ENCODE assay signal across 15 cellular contexts in the genomic region with DNA sequence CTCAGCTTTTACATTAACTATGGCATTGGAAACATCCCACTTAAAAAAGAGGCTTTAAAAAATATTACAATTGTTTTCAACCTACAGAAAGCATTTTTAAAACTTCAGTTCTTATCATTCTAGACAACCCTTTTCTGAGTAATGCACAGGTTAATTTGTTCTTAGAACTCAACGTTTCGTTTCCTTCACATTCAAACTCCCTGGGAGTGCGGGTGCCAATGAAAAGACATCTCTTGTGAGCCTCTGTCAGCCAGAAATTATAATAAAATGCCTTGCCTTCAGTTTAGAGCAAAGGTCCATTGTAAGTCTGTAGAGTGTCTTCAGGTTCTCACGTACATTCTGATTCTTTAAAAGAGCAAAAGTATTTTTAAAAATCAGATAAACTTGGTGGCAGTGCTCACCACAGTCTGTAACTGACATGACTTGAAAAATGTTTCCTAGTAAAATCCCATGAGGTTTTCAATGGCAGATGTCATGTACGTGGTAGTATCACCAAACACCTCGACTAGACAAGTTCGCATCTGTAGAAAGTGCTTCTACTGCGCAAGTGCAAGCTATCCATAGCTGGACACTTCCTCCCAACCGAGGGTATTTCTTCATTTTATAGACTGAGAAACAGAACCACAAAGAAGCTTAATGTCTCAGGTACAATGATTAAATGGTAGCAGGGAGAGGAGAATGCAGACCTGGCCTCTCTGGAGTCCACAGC.
A peak's percentile ranks its signal among the peaks of the same experiment; 100 is the strongest.
DNase-seq lines count a peak whose midpoint lies in the region; TF ChIP-seq lines count a peak whose summit lies in the region.
"Had no signal": no experiment of that assay in that cellular context is flagged by ENCODE, and none has a peak within 500 bp of the region (broad histone marks: within the 10 kb centered on the region; RNA-seq: fewer than 3 reads in every experiment).

No MANE protein-coding gene starts in this region.

- intact Hi-C loops in activated naive CD4-positive, alpha-beta T cell treated with anti-CD3 and anti-CD28 coated beads for 36 hours (cut with micrococcal nuclease), result no loop called here
- intact Hi-C loops in esophagus muscularis mucosa (cut with DNase I), result no loop called here

- H3K4me1 Mint-ChIP-seq in activated naive CD4-positive, alpha-beta T cell treated with anti-CD3 and anti-CD28 coated beads, Interleukin-2, amount 10 ng/mL, durations not matched to agents 7 days and 5 days, result peaks cover 55% of the 10 kb centered on the region
- peaks cover 14% of the 10 kb centered on the region for H3K4me1 Mint-ChIP-seq in activated naive CD4-positive, alpha-beta T cell treated with anti-CD3 and anti-CD28 coated beads for 36 hours (ENCODE audit: low read depth)
- peaks cover 61% of the 10 kb centered on the region for H3K4me1 Mint-ChIP-seq in T-helper 2 cell treated with Interferon-gamma antibody and Interleukin-4, amounts not matched to agents 5 μg/mL and 100 μg/mL, for 36 hours (ENCODE audit: low read depth)

- H3K4me3 Mint-ChIP-seq in activated naive CD4-positive, alpha-beta T cell treated with anti-CD3 and anti-CD28 coated beads, Interleukin-2, amount 10 ng/mL, durations not matched to agents 7 days and 5 days, result no peak overlapping the region
- H3K4me3 Mint-ChIP-seq in activated naive CD4-positive, alpha-beta T cell treated with anti-CD3 and anti-CD28 coated beads for 36 hours, result no peak overlapping the region
- peak overlapping the region; percentile 65 for H3K4me3 Mint-ChIP-seq in T-helper 2 cell treated with Interferon-gamma antibody and Interleukin-4, amounts not matched to agents 5 μg/mL and 100 μg/mL, for 36 hours
- H3K4me3 Mint-ChIP-seq: CD4-positive, alpha-beta T cell had no signal

- H3K9me3 ChIP-seq in esophagus muscularis mucosa, result no peaks in the 10 kb centered on the region
- H3K9me3 ChIP-seq: HAP-1 had no signal

- 86% methylated on average over 9 of the region's 9 CpGs for WGBS in esophagus muscularis mucosa

- H3K27me3 Mint-ChIP-seq in activated naive CD4-positive, alpha-beta T cell treated with anti-CD3 and anti-CD28 coated beads, Interleukin-2, amount 10 ng/mL, durations not matched to agents 7 days and 5 days, result no peaks in the 10 kb centered on the region
- H3K27me3 Mint-ChIP-seq in activated naive CD4-positive, alpha-beta T cell treated with anti-CD3 and anti-CD28 coated beads for 36 hours (ENCODE audit: low read depth), result no peaks in the 10 kb centered on the region
- H3K27me3 Mint-ChIP-seq in T-helper 2 cell treated with Interferon-gamma antibody and Interleukin-4, amounts not matched to agents 5 μg/mL and 100 μg/mL, for 36 hours (ENCODE audit: low read depth), result no peaks in the 10 kb centered on the region
- H3K27me3 Mint-ChIP-seq: CD4-positive, alpha-beta T cell had no signal

- no peak for TF ChIP-seq POLR2A in esophagus muscularis mucosa (IDR thresholded peaks at IDR 0.05; ENCODE audit: low read depth)

- no peaks in the 10 kb centered on the region for H3K27me3 ChIP-seq in esophagus muscularis mucosa

- no peak for TF ChIP-seq CTCF in esophagus muscularis mucosa (IDR thresholded peaks at IDR 0.05)

- peak overlapping the region; percentile 89 for H3K27ac Mint-ChIP-seq in activated naive CD4-positive, alpha-beta T cell treated with anti-CD3 and anti-CD28 coated beads, Interleukin-2, amount 10 ng/mL, durations not matched to agents 7 days and 5 days
- no peak overlapping the region for H3K27ac Mint-ChIP-seq in activated naive CD4-positive, alpha-beta T cell treated with anti-CD3 and anti-CD28 coated beads for 36 hours
- H3K27ac Mint-ChIP-seq in T-helper 2 cell treated with Interferon-gamma antibody and Interleukin-4, amounts not matched to agents 5 μg/mL and 100 μg/mL, for 36 hours, result peak overlapping the region; percentile 91
- H3K27ac Mint-ChIP-seq: CD4-positive, alpha-beta T cell had no signal

- no peak overlapping the region for H3K4me3 ChIP-seq in esophagus muscularis mucosa
- H3K4me3 ChIP-seq: GM12878, HAP-1 had no signal

- DNase-seq in NOMO-1 treated with DMSO at 0.1 percent for 48 hours (lab: John Stamatoyannopoulos, UW; ENCODE audit: unreplicated experiment), result peak; percentile 26
- no peak for DNase-seq in NOMO-1 treated with dmso at 0.1 percent for 144 hours (lab: John Stamatoyannopoulos, UW; ENCODE audit: unreplicated experiment)
- DNase-seq in activated naive CD4-positive, alpha-beta T cell treated with anti-CD3 and anti-CD28 coated beads, Interleukin-2, amount 10 ng/mL, durations not matched to agents 7 days and 5 days, result no peak
- DNase-seq in activated naive CD4-positive, alpha-beta T cell treated with anti-CD3 and anti-CD28 coated beads for 36 hours, result no peak
- no peak for DNase-seq in T-helper 2 cell treated with Interferon-gamma antibody and Interleukin-4, amounts not matched to agents 5 μg/mL and 100 μg/mL, for 36 hours (ENCODE audit: low spot score)
- DNase-seq in esophagus muscularis mucosa (ENCODE audit: extremely low spot score), result peak; percentile 3
- no peak for DNase-seq in H4 (ENCODE audit: low spot score)
- no peak for DNase-seq in stimulated activated CD4-positive, alpha-beta T cell treated with anti-CD3 and anti-CD28 coated beads, Interleukin-12 subunit alpha, Interleukin-12 subunit beta, amount 100 ng/mL, for 4 hours
- DNase-seq: Calu3; CD4-positive, alpha-beta T cell; DMS 273 treated with DMSO at 0.1 percent for 48 hours; GOT3 had no signal

- CTCF ChIA-PET in activated naive CD4-positive, alpha-beta T cell treated with anti-CD3 and anti-CD28 coated beads, Interleukin-2, amount 10 ng/mL, durations not matched to agents 7 days and 5 days (lab: Charles Lee), result no interaction called here
- CTCF ChIA-PET in activated naive CD4-positive, alpha-beta T cell treated with anti-CD3 and anti-CD28 coated beads for 36 hours (lab: Charles Lee), result no interaction called here

- no peaks in the 10 kb centered on the region for H3K4me1 ChIP-seq in esophagus muscularis mucosa
- H3K4me1 ChIP-seq: HAP-1 had no signal

- H3K36me3 ChIP-seq in esophagus muscularis mucosa, result peaks cover 0 to 6% (median 3%) of the 10 kb centered on the region in 4 donors
- H3K36me3 ChIP-seq: HAP-1 had no signal

- H3K27ac ChIP-seq in esophagus muscularis mucosa (replicated peaks in 1 of 4), result no peak overlapping the region
- H3K27ac ChIP-seq: 22Rv1 had no signal

- no peaks in the 10 kb centered on the region for H3K9me3 Mint-ChIP-seq in activated naive CD4-positive, alpha-beta T cell treated with anti-CD3 and anti-CD28 coated beads, Interleukin-2, amount 10 ng/mL, durations not matched to agents 7 days and 5 days
- no peaks in the 10 kb centered on the region for H3K9me3 Mint-ChIP-seq in activated naive CD4-positive, alpha-beta T cell treated with anti-CD3 and anti-CD28 coated beads for 36 hours
- no peaks in the 10 kb centered on the region for H3K9me3 Mint-ChIP-seq in T-helper 2 cell treated with Interferon-gamma antibody and Interleukin-4, amounts not matched to agents 5 μg/mL and 100 μg/mL, for 36 hours
- H3K9me3 Mint-ChIP-seq: CD4-positive, alpha-beta T cell had no signal

- H3K36me3 Mint-ChIP-seq in activated naive CD4-positive, alpha-beta T cell treated with anti-CD3 and anti-CD28 coated beads, Interleukin-2, amount 10 ng/mL, durations not matched to agents 7 days and 5 days, result peaks cover 7% of the 10 kb centered on the region
- no peaks in the 10 kb centered on the region for H3K36me3 Mint-ChIP-seq in activated naive CD4-positive, alpha-beta T cell treated with anti-CD3 and anti-CD28 coated beads for 36 hours (ENCODE audit: low read depth)
- H3K36me3 Mint-ChIP-seq in T-helper 2 cell treated with Interferon-gamma antibody and Interleukin-4, amounts not matched to agents 5 μg/mL and 100 μg/mL, for 36 hours (ENCODE audit: low read depth), result peaks cover 12% of the 10 kb centered on the region

- no peak for TF ChIP-seq EP300 in esophagus muscularis mucosa (IDR thresholded peaks at IDR 0.05)

Comparison
In these comparisons a context has a peak if more than half of its experiments do, and no peak if none do; other contexts are left out.
1. DNase-seq: peak in NOMO-1 treated with DMSO at 0.1 percent for 48 hours (single experiment) and esophagus muscularis mucosa (single experiment); none in NOMO-1 treated with dmso at 0.1 percent for 144 hours (single experiment), activated naive CD4-positive, alpha-beta T cell treated with anti-CD3 and anti-CD28 coated beads, Interleukin-2, amount 10 ng/mL, durations not matched to agents 7 days and 5 days (single experiment), activated naive CD4-positive, alpha-beta T cell treated with anti-CD3 and anti-CD28 coated beads for 36 hours (single experiment), T-helper 2 cell treated with Interferon-gamma antibody and Interleukin-4, amounts not matched to agents 5 μg/mL and 100 μg/mL, for 36 hours (single experiment), H4 (single experiment) and stimulated activated CD4-positive, alpha-beta T cell treated with anti-CD3 and anti-CD28 coated beads, Interleukin-12 subunit alpha, Interleukin-12 subunit beta, amount 100 ng/mL, for 4 hours (single experiment).